In the genomic region with DNA sequence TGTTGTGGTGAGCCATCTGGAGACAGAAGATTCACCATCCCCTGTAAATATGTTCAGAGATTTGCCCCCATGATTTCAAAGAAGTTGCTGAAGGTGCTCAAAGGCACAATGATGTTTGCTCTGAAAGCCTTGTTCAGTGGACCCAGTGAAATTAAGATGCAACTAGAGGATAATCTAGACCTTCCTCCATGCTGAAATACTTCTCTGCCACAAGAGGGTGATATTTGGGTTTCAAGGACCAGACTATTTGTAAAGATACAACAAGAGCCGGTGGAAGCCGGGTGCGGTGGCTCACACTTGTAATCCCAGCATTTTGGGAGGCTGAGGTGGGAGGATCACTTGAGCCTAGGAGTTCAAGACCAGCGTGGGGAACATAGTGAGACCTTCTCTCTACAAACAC, we compare ENCODE assay signal across 10 cellular contexts. TPM values are rescaled to one million over a fixed set of nuclear protein-coding genes. Genes with fewer than 3 reads are reported as not detected.
A peak's percentile ranks its signal among the peaks of the same experiment; 100 is the strongest.
DNase-seq lines count a peak whose midpoint lies in the region; ATAC-seq, FAIRE-seq and TF ChIP-seq lines count a peak whose summit lies in the region.
"Had no signal": no experiment of that assay in that cellular context is flagged by ENCODE, and none has a peak within 500 bp of the region (broad histone marks: within the 10 kb centered on the region; RNA-seq: fewer than 3 reads in every experiment).

No MANE protein-coding gene starts in this region.

- H2AFZ ChIP-seq in IMR-90 (replicated peaks; ENCODE audit: low read length, poor library complexity) = no peak overlapping the region

- no peak overlapping the region for H2BK20ac ChIP-seq in IMR-90 (ENCODE audit: low read depth, low read length)

- POLR2A ChIA-PET in IMR-90 (lab: Charles Lee; ENCODE audit: unreplicated experiment) = no interaction called here

- no peak overlapping the region for H3K4me3 Mint-ChIP-seq in stimulated activated naive CD8-positive, alpha-beta T cell treated with anti-CD3 and anti-CD28 coated beads, Interleukin-15, amount 100 ng/mL, for 72 hours

- H3K23ac ChIP-seq in IMR-90 (ENCODE audit: low read depth, low read length) = no peak overlapping the region

- no peak overlapping the region for H2BK15ac ChIP-seq in IMR-90 (ENCODE audit: low read depth, low read length)

- H2AK5ac ChIP-seq in IMR-90 (ENCODE audit: low read depth, low read length) = no peak overlapping the region

- no TSS peak for BruUV-seq in IMR-90 (replicated peaks; lab: Mats Ljungman, UMichigan)

- intact Hi-C loops in IMR-90 (cut with micrococcal nuclease) = no loop called here

- no peak overlapping the region for H3K56ac ChIP-seq in IMR-90 (ENCODE audit: extremely low read depth, insufficient read depth, low read length)

- no peak overlapping the region for H4K8ac ChIP-seq in IMR-90 (ENCODE audit: low read depth in 2 of 2, low read length in 2 of 2)

- ATAC-seq in IMR-90 (ENCODE audit: low read depth) (peak; percentile 32; the same call in 1 of the 2 replicates), GM21717 (IDR thresholded peaks at IDR 0.05; ENCODE audit: unreplicated experiment) (no peak)
- ATAC-seq in stimulated activated naive CD8-positive, alpha-beta T cell treated with anti-CD3 and anti-CD28 coated beads, Interleukin-15, amount 100 ng/mL, for 72 hours = no peak

- no peak overlapping the region for H3K4me3 ChIP-seq in IMR-90 (ENCODE audit: insufficient read depth, low read depth, low read length)
- H3K4me3 ChIP-seq: tibial nerve had no signal

- no CpG with 5 or more reads among the region's 4 CpGs for WGBS in IMR-90 (ENCODE audit: extremely low coverage in 2 of 2, insufficient read length in 1 of 2), 2 experiments

- no peak for FAIRE-seq in GM19239 (lab: Jason Lieb, UNC)

- no peak overlapping the region for H3K27ac Mint-ChIP-seq in stimulated activated naive CD8-positive, alpha-beta T cell treated with anti-CD3 and anti-CD28 coated beads, Interleukin-15, amount 100 ng/mL, for 72 hours

- in situ Hi-C loops in IMR-90 (cut with MboI; ENCODE audit: low sequenced_read_pairs) = no loop called here

- H4K91ac ChIP-seq in IMR-90 (ENCODE audit: insufficient read depth, low read depth, low read length) = no peak overlapping the region

- no peaks in the 10 kb centered on the region for H3K79me1 ChIP-seq in IMR-90 (ENCODE audit: low read depth in 1 of 2, low read length in 2 of 2)

- DNase-seq in ELR (ENCODE audit: low read depth) (peak; percentile 48), IMR-90 (peak; percentile 9), amniotic epithelial cell (ENCODE audit: low read depth) (peak; percentile 32), lung microvascular endothelial cell (ENCODE audit: low read depth in 2 of 2) (peak; percentile 34 to 41), kidney tubule cell (ENCODE audit: low spot score) (no peak), GM19239 (ENCODE audit: insufficient read length, low spot score) (no peak)
- DNase-seq in stimulated activated naive CD8-positive, alpha-beta T cell treated with anti-CD3 and anti-CD28 coated beads, Interleukin-15, amount 100 ng/mL, for 72 hours = no peak
- DNase-seq: NCI-H2081 treated with DMSO at 0.1 percent for 48 hours had no signal

- 0 out of 2 replicates have a peak, but pooled peaks have one; percentile 13 for TF ChIP-seq CTCF in IMR-90 (conservative IDR thresholded peaks at IDR 0.05; ENCODE audit: low read depth, low read length)

- H3K14ac ChIP-seq in IMR-90 (replicated peaks; ENCODE audit: low read depth, low read length) = no peak overlapping the region

- H3K27ac ChIP-seq in IMR-90 (ENCODE audit: insufficient read depth, low read length) = no peak overlapping the region
- H3K27ac ChIP-seq: tibial nerve had no signal

- no peak overlapping the region for H3K4me2 ChIP-seq in IMR-90 (ENCODE audit: low read depth, low read length)

- no peak overlapping the region for H2BK5ac ChIP-seq in IMR-90 (ENCODE audit: low read depth, low read length, poor library complexity, severe bottlenecking)

- H4K5ac ChIP-seq in IMR-90 (ENCODE audit: low read depth, low read length) = no peak overlapping the region

- H3K9ac ChIP-seq in IMR-90 (ENCODE audit: low read depth, low read length) = no peak overlapping the region

- TF ChIP-seq RAD21 in IMR-90 (IDR thresholded peaks at IDR 0.05; ENCODE audit: low read length) = no peak

- no peaks in the 10 kb centered on the region for H4K20me1 ChIP-seq in IMR-90 (ENCODE audit: insufficient read depth, low read length)

- no peak for TF ChIP-seq POLR2A in IMR-90 (IDR thresholded peaks at IDR 0.05; ENCODE audit: low read depth, low read length)

- H3K18ac ChIP-seq in IMR-90 (ENCODE audit: low read depth, low read length) = no peak overlapping the region

- no peaks in the 10 kb centered on the region for H3K9me3 ChIP-seq in IMR-90 (ENCODE audit: control insufficient read depth, insufficient read depth, low read length)
- H3K9me3 ChIP-seq: tibial nerve had no signal

- H3K4ac ChIP-seq in IMR-90 (ENCODE audit: low read depth, low read length) = no peak overlapping the region

- CTCF ChIA-PET in IMR-90 (lab: Yijun Ruan, JAX) = no interaction called here

- H3K4me1 ChIP-seq in IMR-90 (ENCODE audit: control insufficient read depth, insufficient read depth, low read length) = no peaks in the 10 kb centered on the region
- H3K4me1 ChIP-seq: tibial nerve had no signal

- H3K36me3 ChIP-seq in IMR-90 (ENCODE audit: control insufficient read depth, insufficient read depth, low read length) = no peaks in the 10 kb centered on the region
- H3K36me3 ChIP-seq: tibial nerve had no signal

- H3K9me3 Mint-ChIP-seq in stimulated activated naive CD8-positive, alpha-beta T cell treated with anti-CD3 and anti-CD28 coated beads, Interleukin-15, amount 100 ng/mL, for 72 hours = peaks cover 0 to 5% of the 10 kb centered on the region in 2 donors

- H2AK9ac ChIP-seq in IMR-90 (replicated peaks; ENCODE audit: low read depth, low read length, poor library complexity) = no peak overlapping the region

- peaks cover 8% of the 10 kb centered on the region for H3K27me3 ChIP-seq in IMR-90 (ENCODE audit: control insufficient read depth, insufficient read depth, low read length)

- peaks cover 50% of the 10 kb centered on the region for H3K27me3 Mint-ChIP-seq in stimulated activated naive CD8-positive, alpha-beta T cell treated with anti-CD3 and anti-CD28 coated beads, Interleukin-15, amount 100 ng/mL, for 72 hours

- H3K4me1 Mint-ChIP-seq in stimulated activated naive CD8-positive, alpha-beta T cell treated with anti-CD3 and anti-CD28 coated beads, Interleukin-15, amount 100 ng/mL, for 72 hours = no peaks in the 10 kb centered on the region

- H3K9me1 ChIP-seq in IMR-90 (ENCODE audit: insufficient read depth, low read length) = no peaks in the 10 kb centered on the region

- no peak overlapping the region for H2BK120ac ChIP-seq in IMR-90 (ENCODE audit: low read depth, low read length)

- dilution Hi-C loops in IMR-90 (cut with HindIII; ENCODE audit: low sequenced_read_pairs, unreplicated experiment) = no loop called here

TF ChIP-seq in IMR-90, 13 proteins besides CTCF, POLR2A, EP300 and RAD21:
- TF ChIP-seq, protein P1, sequence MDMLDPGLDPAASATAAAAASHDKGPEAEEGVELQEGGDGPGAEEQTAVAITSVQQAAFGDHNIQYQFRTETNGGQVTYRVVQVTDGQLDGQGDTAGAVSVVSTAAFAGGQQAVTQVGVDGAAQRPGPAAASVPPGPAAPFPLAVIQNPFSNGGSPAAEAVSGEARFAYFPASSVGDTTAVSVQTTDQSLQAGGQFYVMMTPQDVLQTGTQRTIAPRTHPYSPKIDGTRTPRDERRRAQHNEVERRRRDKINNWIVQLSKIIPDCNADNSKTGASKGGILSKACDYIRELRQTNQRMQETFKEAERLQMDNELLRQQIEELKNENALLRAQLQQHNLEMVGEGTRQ (IDR thresholded peaks at IDR 0.05; ENCODE audit: low read depth, low read length) = no peak
- TF ChIP-seq, protein P2, sequence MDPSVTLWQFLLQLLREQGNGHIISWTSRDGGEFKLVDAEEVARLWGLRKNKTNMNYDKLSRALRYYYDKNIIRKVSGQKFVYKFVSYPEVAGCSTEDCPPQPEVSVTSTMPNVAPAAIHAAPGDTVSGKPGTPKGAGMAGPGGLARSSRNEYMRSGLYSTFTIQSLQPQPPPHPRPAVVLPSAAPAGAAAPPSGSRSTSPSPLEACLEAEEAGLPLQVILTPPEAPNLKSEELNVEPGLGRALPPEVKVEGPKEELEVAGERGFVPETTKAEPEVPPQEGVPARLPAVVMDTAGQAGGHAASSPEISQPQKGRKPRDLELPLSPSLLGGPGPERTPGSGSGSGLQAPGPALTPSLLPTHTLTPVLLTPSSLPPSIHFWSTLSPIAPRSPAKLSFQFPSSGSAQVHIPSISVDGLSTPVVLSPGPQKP (IDR thresholded peaks at IDR 0.05; ENCODE audit: borderline replicate concordance, low read depth, low read length) = no peak

RNA-seq across cellular contexts. Expression of a gene that starts 13.5 kb away (rescaled TPM):
- total RNA-seq in IMR-90 (2012; rRNA removed) (10.6 TPM in 2 replicates), lung microvascular endothelial cell (9.2 and 10.3 TPM in 2 replicates)
- 20.1 and 23.1 TPM in 2 replicates for polyA plus RNA-seq in IMR-90 (2012; rRNA removed)
- 17.7 and 20.5 TPM in 2 replicates for polyA plus RNA-seq in IMR-90 (2012; cell fraction: cytosol; rRNA removed)
- polyA plus RNA-seq in IMR-90 (2012; cell fraction: nucleus; rRNA removed; ENCODE audit: low replicate concordance) = 8.1 and 19.8 TPM in 2 replicates

Comparison
In these comparisons a context has a peak if more than half of its experiments do, and no peak if none do; other contexts are left out.
1. DNase-seq: peak in ELR (single experiment), IMR-90 (single experiment), amniotic epithelial cell (single experiment) and lung microvascular endothelial cell (2 of 2); none in kidney tubule cell (single experiment), GM19239 (single experiment) and stimulated activated naive CD8-positive, alpha-beta T cell treated with anti-CD3 and anti-CD28 coated beads, Interleukin-15, amount 100 ng/mL, for 72 hours (0 of 2).